10 cellular contexts compared by ENCODE assay signal in genomic region chr7:19707240-19707639, GRCh38. TPM values are rescaled to one million over a fixed set of nuclear protein-coding genes. Genes with fewer than 3 reads are reported as not detected.
DNase-seq lines count a peak whose midpoint lies in the region; ATAC-seq, FAIRE-seq and TF ChIP-seq lines count a peak whose summit lies in the region.
"Had no signal": no experiment of that assay in that cellular context is flagged by ENCODE, and none has a peak within 500 bp of the region (broad histone marks: within the 10 kb centered on the region; RNA-seq: fewer than 3 reads in every experiment).

No MANE protein-coding gene starts in this region.

- no peak for TF ChIP-seq POLR2A in uterus (IDR thresholded peaks at IDR 0.05)

- ATAC-seq in Right ventricle myocardium superior (ENCODE audit: poor library complexity) = no peak
- ATAC-seq in T-helper 17 cell = no peak
- ATAC-seq in stimulated activated naive CD8-positive, alpha-beta T cell treated with anti-CD3 and anti-CD28 coated beads, Interleukin-15, amount 100 ng/mL, for 72 hours = no peak

- TF ChIP-seq CTCF in cardiac muscle cell (IDR thresholded peaks at IDR 0.05; ENCODE audit: low read depth, low read length) = no peak
- TF ChIP-seq CTCF in fibroblast of pulmonary artery (IDR thresholded peaks at IDR 0.05; ENCODE audit: low read length, missing control alignments) = no peak
- TF ChIP-seq CTCF in D721Med (IDR thresholded peaks at IDR 0.05; ENCODE audit: insufficient read depth, missing control alignments) = no peak
- no peak for TF ChIP-seq CTCF in uterus (IDR thresholded peaks at IDR 0.05)

- intact Hi-C loops in Right ventricle myocardium superior (cut with DNase I) (no loop called here), uterus (cut with DNase I; ENCODE audit: low total_unique reads) (no loop called here)

- no peak for FAIRE-seq in D721Med (lab: Jason Lieb, UNC)

- peaks cover 32% of the 10 kb centered on the region for H3K4me1 Mint-ChIP-seq in T-helper 17 cell
- H3K4me1 Mint-ChIP-seq in stimulated activated naive CD8-positive, alpha-beta T cell treated with anti-CD3 and anti-CD28 coated beads, Interleukin-15, amount 100 ng/mL, for 72 hours = peaks cover 51% of the 10 kb centered on the region

- H3K36me3 ChIP-seq in cardiac muscle cell = no peaks in the 10 kb centered on the region
- H3K36me3 ChIP-seq in uterus = no peaks in the 10 kb centered on the region

- H3K4me1 ChIP-seq in cardiac muscle cell (ENCODE audit: low read depth) = peaks cover 6% of the 10 kb centered on the region
- H3K4me1 ChIP-seq in uterus = peaks cover 0 to 7% of the 10 kb centered on the region in 2 donors

- H3K4me3 ChIP-seq in cardiac muscle cell (peak overlapping the region; percentile 83), fibroblast of pulmonary artery (replicated peaks; ENCODE audit: low read depth, low read length) (peak overlapping the region; percentile 93), uterus (no peak overlapping the region)

- H3K27me3 ChIP-seq in cardiac muscle cell = peaks cover 7% of the 10 kb centered on the region
- H3K27me3 ChIP-seq in uterus = no peaks in the 10 kb centered on the region

- no peaks in the 10 kb centered on the region for H3K9me3 Mint-ChIP-seq in stimulated activated naive CD8-positive, alpha-beta T cell treated with anti-CD3 and anti-CD28 coated beads, Interleukin-15, amount 100 ng/mL, for 72 hours

- DNase-seq in cardiac muscle cell (ENCODE audit: low read depth in 1 of 2, low spot score in 1 of 2) (peak in 1 of 2 donors; percentile 8), Right ventricle myocardium superior (no peak), T-helper 17 cell (no peak), fibroblast of pulmonary artery (ENCODE audit: low read depth) (peak; percentile 15), D721Med (ENCODE audit: insufficient read length, low spot score) (no peak), COLO668 (lab: John Stamatoyannopoulos, UW; ENCODE audit: unreplicated experiment) (no peak), uterus (no peak)
- no peak for DNase-seq in stimulated activated naive CD8-positive, alpha-beta T cell treated with anti-CD3 and anti-CD28 coated beads, Interleukin-15, amount 100 ng/mL, for 72 hours
- DNase-seq: H7, NCI-H1436 treated with DMSO at 0.1 percent for 48 hours had no signal

- H3K27ac Mint-ChIP-seq in T-helper 17 cell = peak overlapping the region; percentile 98
- peak overlapping the region; percentile 34 to 79 for H3K27ac Mint-ChIP-seq in stimulated activated naive CD8-positive, alpha-beta T cell treated with anti-CD3 and anti-CD28 coated beads, Interleukin-15, amount 100 ng/mL, for 72 hours

- H3K4me3 Mint-ChIP-seq in T-helper 17 cell = peak overlapping the region; percentile 97
- H3K4me3 Mint-ChIP-seq in stimulated activated naive CD8-positive, alpha-beta T cell treated with anti-CD3 and anti-CD28 coated beads, Interleukin-15, amount 100 ng/mL, for 72 hours = peak overlapping the region; percentile 93 to 97

- H3K27me3 Mint-ChIP-seq in T-helper 17 cell = no peaks in the 10 kb centered on the region
- no peaks in the 10 kb centered on the region for H3K27me3 Mint-ChIP-seq in stimulated activated naive CD8-positive, alpha-beta T cell treated with anti-CD3 and anti-CD28 coated beads, Interleukin-15, amount 100 ng/mL, for 72 hours

- H3K36me3 Mint-ChIP-seq in T-helper 17 cell (ENCODE audit: low read depth) = peaks cover 2% of the 10 kb centered on the region

- H3K27ac ChIP-seq in cardiac muscle cell = no peak overlapping the region
- no peak overlapping the region for H3K27ac ChIP-seq in uterus

- H3K9me3 ChIP-seq in cardiac muscle cell (ENCODE audit: low read depth) (no peaks in the 10 kb centered on the region), T-helper 17 cell (ENCODE audit: control insufficient read depth, low read length, poor library complexity, severe bottlenecking) (no peaks in the 10 kb centered on the region), uterus (no peaks in the 10 kb centered on the region)

RNA-seq across cellular contexts. Expression of gene POLR1F, which starts 1.6 kb away (rescaled TPM):
- total RNA-seq in cardiac muscle cell = 9.1 and 9.2 TPM in 2 replicates
- 14.3 and 15.7 TPM in 2 replicates for polyA plus RNA-seq in cardiac muscle cell
- 6.4 TPM for total RNA-seq in Right ventricle myocardium superior
- 10 to 100 TPM; 25.1 to 28.2 TPM for total RNA-seq in T-helper 17 cell
- 10 to 100 TPM in 2 of 4 donors, 1 to 10 TPM in 2; 5.6 to 30.8 (median 12.1) TPM for total RNA-seq in uterus

Comparison
In these comparisons a context has a peak if more than half of its experiments do, and no peak if none do; other contexts are left out.
1. H3K4me3 ChIP-seq: peak in cardiac muscle cell (single experiment) and fibroblast of pulmonary artery (single experiment); none in uterus (0 of 2).